10 cellular contexts compared by ENCODE assay signal in the genomic region with DNA sequence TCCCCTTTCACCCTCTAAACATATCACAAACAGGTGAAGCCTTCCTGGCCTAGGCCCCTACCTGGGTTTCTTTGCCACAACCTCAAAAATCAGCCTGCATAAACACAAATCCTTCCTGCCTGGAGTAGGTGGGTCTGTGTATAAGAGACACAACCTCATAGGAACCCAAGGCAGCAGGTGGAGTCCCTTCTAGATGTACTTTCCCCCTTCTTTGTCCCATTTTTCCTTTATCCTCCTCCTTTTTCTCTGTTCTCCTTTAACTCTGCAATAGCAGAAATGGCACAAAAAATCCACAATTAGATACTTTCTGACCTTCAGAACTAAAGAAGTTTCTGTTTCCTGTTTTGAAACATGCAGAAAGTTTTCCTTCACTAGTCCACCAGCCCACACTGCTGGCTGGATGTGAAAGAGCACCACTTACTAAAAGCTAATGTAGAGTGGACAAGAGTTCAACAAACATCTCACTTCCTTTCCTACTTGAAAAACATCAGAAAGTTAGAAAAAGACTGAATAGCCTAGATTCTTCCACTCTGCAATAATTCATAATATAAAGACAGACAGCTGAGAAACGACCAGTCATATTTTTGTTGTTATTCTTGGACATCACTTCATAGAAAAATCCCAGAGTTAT. TPM values are rescaled to one million over a fixed set of nuclear protein-coding genes. Genes with fewer than 3 reads are reported as not detected.
DNase-seq lines count a peak whose midpoint lies in the region; ATAC-seq and TF ChIP-seq lines count a peak whose summit lies in the region.
"Had no signal": no experiment of that assay in that cellular context is flagged by ENCODE, and none has a peak within 500 bp of the region (broad histone marks: within the 10 kb centered on the region; RNA-seq: fewer than 3 reads in every experiment).

No MANE protein-coding gene starts in this region.

- no peak overlapping the region for H3K4me3 ChIP-seq in dorsolateral prefrontal cortex
- H3K4me3 ChIP-seq in MG63 = no peak overlapping the region
- no peak overlapping the region for H3K4me3 ChIP-seq in BE2C (ENCODE audit: low read depth, low read length)

- no peaks in the 10 kb centered on the region for H3K9me3 ChIP-seq in MG63
- no peaks in the 10 kb centered on the region for H3K9me3 ChIP-seq in BE2C

- intact Hi-C loops in dorsolateral prefrontal cortex (cut with DNase I) = no loop called here

- no peaks in the 10 kb centered on the region for H3K4me1 ChIP-seq in BE2C

- H3K27me3 ChIP-seq in dorsolateral prefrontal cortex (peaks cover 0 to 4% (median 0%) of the 10 kb centered on the region in 45 donors), MG63 (peaks cover 4% of the 10 kb centered on the region; the same call in 1 of the 2 replicates), BE2C (no peaks in the 10 kb centered on the region)

- TF ChIP-seq CTCF in dorsolateral prefrontal cortex (IDR thresholded peaks at IDR 0.05 in 54 of 56, conservative IDR thresholded peaks at IDR 0.05 in 2 of 56; ENCODE audit: low read depth in 1 of 56, partially characterized antibody in 56 of 56) = peak in 2 of 56 donors; percentile 8 to 10
- no peak for TF ChIP-seq CTCF in BE2C (IDR thresholded peaks at IDR 0.05; ENCODE audit: low read depth, low read length)

- H3K36me3 ChIP-seq in MG63 (no peaks in the 10 kb centered on the region), BE2C (no peaks in the 10 kb centered on the region)

- H3K27ac ChIP-seq in dorsolateral prefrontal cortex = peak overlapping the region in 31 of 59 donors; percentile 1 to 61 (median 25)
- H3K27ac ChIP-seq: parathyroid adenoma had no signal

- ATAC-seq in GM18519 (IDR thresholded peaks at IDR 0.05; ENCODE audit: low FRiP score, unreplicated experiment) (peak; percentile 57), HG03342 (IDR thresholded peaks at IDR 0.05; ENCODE audit: unreplicated experiment) (peak; percentile 69), HG03175 (IDR thresholded peaks at IDR 0.05; ENCODE audit: unreplicated experiment) (no peak)

- DNase-seq in dorsolateral prefrontal cortex = no peak
- DNase-seq in pons (ENCODE audit: low spot score) = peak; percentile 49
- no peak for DNase-seq in MG63
- DNase-seq in BE2C = no peak
- DNase-seq in COR-L47 (lab: John Stamatoyannopoulos, UW) = no peak
- DNase-seq: substantia nigra had no signal

RNA-seq across cellular contexts. Expression of gene SLC40A1, which starts 11.2 kb away (rescaled TPM):
- 10 to 100 TPM in 23 of 120 experiments, 1 to 10 TPM in 97; 2.6 to 13.9 (median 7.7) TPM for total RNA-seq in dorsolateral prefrontal cortex
- 0.13 TPM in 1 of 2 replicates, not detected in the other for total RNA-seq in MG63 (2014; rRNA removed; shearing (Covaris generic); ENCODE audit: low replicate concordance)
- polyA plus RNA-seq in BE2C (2012; ENCODE audit: insufficient read depth, insufficient read length, low read depth) = 0.71 TPM
